Comparison of ENCODE assay signal across 8 cellular contexts in genomic region chr5:108696407-108696806, GRCh38.
"Had no signal": no experiment of that assay in that cellular context is flagged by ENCODE, and none has a peak within 500 bp of the region (broad histone marks: within the 10 kb centered on the region; RNA-seq: fewer than 3 reads in every experiment).

No MANE protein-coding gene starts in this region.

- ATAC-seq: GM12878 had no signal

- FAIRE-seq: G401.6, GM12878, GM12891, GM12892, GM18507, GM19239 had no signal

- H3K4me3 ChIP-seq: GM12878 had no signal

- DNase-seq: GDM1, GF-D8 had no signal
